9 cellular contexts compared by ENCODE assay signal in genomic region chr5:56175465-56175864, GRCh38. TPM values are rescaled to one million over a fixed set of nuclear protein-coding genes. Genes with fewer than 3 reads are reported as not detected.
DNase-seq lines count a peak whose midpoint lies in the region; ATAC-seq and TF ChIP-seq lines count a peak whose summit lies in the region.
"Had no signal": no experiment of that assay in that cellular context is flagged by ENCODE, and none has a peak within 500 bp of the region (broad histone marks: within the 10 kb centered on the region; RNA-seq: fewer than 3 reads in every experiment).

No MANE protein-coding gene starts in this region.

- BruUV-seq in mammary epithelial cell (replicated peaks; lab: Mats Ljungman, UMichigan) (no TSS peak), OCI-LY7 (replicated peaks; lab: Mats Ljungman, UMichigan) (no TSS peak)

- CTCF ChIA-PET in mammary epithelial cell (lab: Charles Lee; ENCODE audit: low non-redundant PET) (no interaction called here), OCI-LY7 (lab: Charles Lee; ENCODE audit: unreplicated experiment) (no interaction called here)

- DNase-seq in Right ventricle myocardium inferior (ENCODE audit: missing footprints) (no peak), cardiac septum (ENCODE audit: low spot score) (no peak), mammary epithelial cell (peak; percentile 57), left lung (no peak), SK-N-DZ (ENCODE audit: low spot score) (no peak), OCI-LY7 (ENCODE audit: low spot score) (no peak), cortex of kidney (lab: John Stamatoyannopoulos, UW) (no peak)

- H3K4me3 ChIP-seq in mammary epithelial cell (replicated peaks in 1 of 3; ENCODE audit: insufficient read depth in 1 of 3, low read depth in 2 of 3, low read length in 3 of 3) (no peak overlapping the region), left lung (no peak overlapping the region), OCI-LY7 (ENCODE audit: low read depth, low read length, poor library complexity, severe bottlenecking) (no peak overlapping the region)

- no peak overlapping the region for H3K9ac ChIP-seq in mammary epithelial cell (ENCODE audit: insufficient read depth, low read length)

- H3K27me3 ChIP-seq in mammary epithelial cell (ENCODE audit: insufficient read depth, low read length): no peaks in the 10 kb centered on the region
- no peaks in the 10 kb centered on the region for H3K27me3 ChIP-seq in left lung

- H3K4me2 ChIP-seq in mammary epithelial cell (ENCODE audit: insufficient read depth, low read depth, low read length): peak overlapping the region; percentile 6
- no peak overlapping the region for H3K4me2 ChIP-seq in OCI-LY7 (ENCODE audit: low read length)

- no peaks in the 10 kb centered on the region for H3K9me3 ChIP-seq in mammary epithelial cell (replicated peaks; ENCODE audit: insufficient read depth, low read length)
- no peaks in the 10 kb centered on the region for H3K9me3 ChIP-seq in left lung
- H3K9me3 ChIP-seq in OCI-LY7 (ENCODE audit: low read length): no peaks in the 10 kb centered on the region

- H3K4me1 ChIP-seq in mammary epithelial cell (ENCODE audit: insufficient read depth, low read length) (peaks cover 9% of the 10 kb centered on the region), left lung (peaks cover 17 to 63% of the 10 kb centered on the region in 2 donors), OCI-LY7 (ENCODE audit: insufficient read depth, low read length, poor library complexity, severe bottlenecking) (no peaks in the 10 kb centered on the region)

- peak overlapping the region; percentile 25 for H2AFZ ChIP-seq in mammary epithelial cell (ENCODE audit: low read depth, low read length)
- no peak overlapping the region for H2AFZ ChIP-seq in OCI-LY7 (ENCODE audit: low read length)

- TF ChIP-seq CTCF in mammary epithelial cell (conservative IDR thresholded peaks at IDR 0.05 in 1 of 2, IDR thresholded peaks at IDR 0.05 in 1 of 2; ENCODE audit: extremely low read depth in 1 of 2, insufficient read depth in 1 of 2, low read depth in 1 of 2, low read length in 2 of 2): no peak
- no peak for TF ChIP-seq CTCF in left lung (IDR thresholded peaks at IDR 0.05)
- no peak for TF ChIP-seq CTCF in OCI-LY7 (conservative IDR thresholded peaks at IDR 0.05; ENCODE audit: low read length)

- ATAC-seq in Right ventricle myocardium inferior: peak; percentile 67
- ATAC-seq in left lung: peak; percentile 76
- no peak for ATAC-seq in HG02981 (IDR thresholded peaks at IDR 0.05; ENCODE audit: unreplicated experiment)

- H3K9me2 ChIP-seq in OCI-LY7 (ENCODE audit: insufficient read depth, low read length): no peaks in the 10 kb centered on the region

- no peak overlapping the region for H3K27ac ChIP-seq in mammary epithelial cell (ENCODE audit: insufficient read depth, low read depth, low read length)
- H3K27ac ChIP-seq in left lung: peak overlapping the region; percentile 8 to 64
- no peak overlapping the region for H3K27ac ChIP-seq in OCI-LY7 (ENCODE audit: low read depth, low read length, poor library complexity, severe bottlenecking)
- H3K27ac ChIP-seq: C4-2B had no signal

- 0% methylated on average over 3 of the region's 3 CpGs for WGBS in mammary epithelial cell (ENCODE audit: low coverage, missing lambda C conversion rate)

- in situ Hi-C loops in mammary epithelial cell (cut with MboI; ENCODE audit: low sequenced_read_pairs in 2 of 2): no loop called here

- H3K36me3 ChIP-seq in mammary epithelial cell (ENCODE audit: insufficient read depth, low read length) (no peaks in the 10 kb centered on the region), left lung (no peaks in the 10 kb centered on the region), OCI-LY7 (ENCODE audit: insufficient read depth, low read length) (no peaks in the 10 kb centered on the region)

- dilution Hi-C loops in mammary epithelial cell (cut with HindIII; ENCODE audit: low sequenced_read_pairs): no loop called here

- H3K79me2 ChIP-seq in mammary epithelial cell (ENCODE audit: insufficient read depth, low read length): no peaks in the 10 kb centered on the region
- H3K79me2 ChIP-seq in OCI-LY7 (ENCODE audit: insufficient read depth, low read depth, low read length): no peaks in the 10 kb centered on the region

- intact Hi-C loops in Right ventricle myocardium inferior (cut with DNase I): loop anchor here (10.0 kb wide), 1 partner anchor 181 kb away; the partner anchor contains the start of gene IL6ST
- intact Hi-C loops in cardiac septum (cut with DNase I): loop anchor here (5.0 to 10.0 kb wide), 2 partner anchors 98 to 181 kb away; partner anchors contain the start of gene IL6ST
- intact Hi-C loops in mammary epithelial cell (cut with micrococcal nuclease): no loop called here
- intact Hi-C loops in left lung (cut with DNase I): no loop called here
- intact Hi-C loops in OCI-LY7 (cut with micrococcal nuclease; ENCODE audit: unreplicated experiment): no loop called here

- POLR2A ChIA-PET in OCI-LY7 (lab: Charles Lee): no interaction called here

- H4K20me1 ChIP-seq in mammary epithelial cell (ENCODE audit: insufficient read depth, low read length) (no peaks in the 10 kb centered on the region), OCI-LY7 (ENCODE audit: insufficient read depth, low read length) (no peaks in the 10 kb centered on the region)

RNA-seq across cellular contexts. Expression of gene ANKRD55, which starts 57.7 kb away (rescaled TPM):
- total RNA-seq in Right ventricle myocardium inferior (not detected), cardiac septum (not detected), mammary epithelial cell (not detected), left lung (under 1 TPM; 0.20 to 0.94 TPM), OCI-LY7 (2022) (not detected in 2 replicates)
- polyA plus RNA-seq in mammary epithelial cell: not detected
- polyA minus RNA-seq in mammary epithelial cell: not detected
- polyA plus RNA-seq in SK-N-DZ (2014; cell fraction: cytosol; rRNA removed): not detected in 2 replicates
- polyA plus RNA-seq in SK-N-DZ (2014; cell fraction: nucleus; rRNA removed): not detected in 2 replicates
- total RNA-seq in OCI-LY7 (2014; rRNA removed; shearing (Covaris generic)): not detected in 2 replicates

Comparison
In these comparisons a context has a peak if more than half of its experiments do, and no peak if none do; other contexts are left out.
1. H3K27ac ChIP-seq: peak in left lung (2 of 2); none in mammary epithelial cell (single experiment) and OCI-LY7 (single experiment).
2. intact Hi-C loops: an anchor here in Right ventricle myocardium inferior (10.0 kb wide) and cardiac septum (5.0 to 10.0 kb wide); none called in mammary epithelial cell, left lung and OCI-LY7.